Comparison of ENCODE assay signal across 8 cellular contexts in the genomic region with DNA sequence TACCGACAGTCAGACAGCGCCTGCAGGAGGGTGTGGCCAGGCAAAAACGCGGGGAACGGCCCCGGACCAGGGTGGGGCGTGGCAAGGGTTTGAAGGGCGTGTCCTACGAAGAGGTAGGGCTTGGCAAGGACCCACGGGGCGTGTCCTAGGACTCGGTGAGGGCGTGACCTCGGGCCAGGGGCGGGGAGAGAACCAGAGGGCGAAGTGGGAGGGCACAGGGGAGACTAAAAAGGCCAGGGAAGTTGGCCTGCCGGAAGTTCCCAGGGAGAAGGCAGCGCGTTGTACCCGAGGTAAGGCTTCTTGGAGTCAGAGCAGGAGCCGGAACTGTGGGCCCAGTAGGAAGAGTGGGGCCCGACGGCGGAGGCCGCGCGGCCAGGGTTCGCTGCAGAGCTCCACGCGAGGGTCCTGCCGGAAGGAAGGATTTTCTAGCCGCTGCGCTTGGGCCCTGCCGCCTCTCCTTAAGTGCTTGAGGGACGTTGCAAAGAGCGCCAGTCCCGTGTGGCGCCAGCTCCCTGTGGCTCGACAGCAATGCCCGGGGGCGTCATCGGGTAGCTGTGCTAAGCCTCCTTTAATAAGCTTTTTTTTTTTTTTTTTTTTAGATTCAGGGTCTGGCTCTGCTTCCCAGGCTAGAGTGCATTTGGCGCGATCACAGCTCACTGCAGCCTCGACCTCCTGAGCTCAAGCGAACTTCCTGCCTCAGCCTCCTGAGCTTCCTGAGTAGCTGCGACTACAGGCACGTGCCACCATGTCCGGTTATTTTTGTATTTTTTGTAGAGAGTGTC. TPM values are rescaled to one million over a fixed set of nuclear protein-coding genes. Genes with fewer than 3 reads are reported as not detected.
DNase-seq lines count a peak whose midpoint lies in the region; ATAC-seq and TF ChIP-seq lines count a peak whose summit lies in the region.

A gene with protein sequence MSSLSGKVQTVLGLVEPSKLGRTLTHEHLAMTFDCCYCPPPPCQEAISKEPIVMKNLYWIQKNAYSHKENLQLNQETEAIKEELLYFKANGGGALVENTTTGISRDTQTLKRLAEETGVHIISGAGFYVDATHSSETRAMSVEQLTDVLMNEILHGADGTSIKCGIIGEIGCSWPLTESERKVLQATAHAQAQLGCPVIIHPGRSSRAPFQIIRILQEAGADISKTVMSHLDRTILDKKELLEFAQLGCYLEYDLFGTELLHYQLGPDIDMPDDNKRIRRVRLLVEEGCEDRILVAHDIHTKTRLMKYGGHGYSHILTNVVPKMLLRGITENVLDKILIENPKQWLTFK (plus strand): TSS at position 253 of the 782 bp plus-strand sequence. CDS start 47,375 bp downstream, outside the sequence.

- no peak within 1 kb of the TSS for H3K4me3 ChIP-seq in BE2C (ENCODE audit: low read depth, low read length)
- H3K4me3 ChIP-seq in left lung: peak within 1 kb of the TSS; percentile 59 to 68

- peaks cover 37% of the 10 kb centered on the region for H3K4me1 Mint-ChIP-seq in dendritic cell treated with granulocyte-macrophage colony-stimulating factor and Interleukin-4, amounts not matched to agents 40 ng/mL and 50 ng/mL, for 4 days (ENCODE audit: low read depth)

- DNase-seq in BE2C (peak; percentile 64), GM19240 (ENCODE audit: insufficient read length, low spot score) (peak; percentile 73), NCI-H524 treated with DMSO at 0.1 percent for 48 hours (lab: John Stamatoyannopoulos, UW) (peak; percentile 39), left lung (peak; percentile 99)
- DNase-seq in activated CD4-positive, alpha-beta T cell treated with anti-CD3 and anti-CD28 coated beads, Interleukin-2, amount 50 U/mL, for 1 hour: peak; percentile 98
- peak; percentile 98 to 99 for DNase-seq in stimulated activated CD4-positive, alpha-beta T cell treated with anti-CD3 and anti-CD28 coated beads, Interleukin-2, amount 100 ng/mL, for 48 hours

- H3K27ac ChIP-seq in left lung: peak within 1 kb of the TSS; percentile 84 to 87

- intact Hi-C loops in dendritic cell treated with granulocyte-macrophage colony-stimulating factor and Interleukin-4, amounts not matched to agents 40 ng/mL and 50 ng/mL, for 4 days (cut with micrococcal nuclease): loop anchor here (1.0 to 5.0 kb wide), 2 partner anchors 380 to 580 kb away; a partner anchor contains a TSS
- intact Hi-C loops in left lung (cut with DNase I): no loop called here

- H3K36me3 ChIP-seq in BE2C: no peaks in the 10 kb centered on the region
- H3K36me3 ChIP-seq in left lung: no peaks in the 10 kb centered on the region

- peak; percentile 97 for ATAC-seq in HG03442 (IDR thresholded peaks at IDR 0.05; ENCODE audit: unreplicated experiment)
- peak; percentile 99 for ATAC-seq in left lung

- no peak for TF ChIP-seq CTCF in BE2C (IDR thresholded peaks at IDR 0.05; ENCODE audit: low read depth, low read length)
- no peak for TF ChIP-seq CTCF in left lung (IDR thresholded peaks at IDR 0.05)

- H3K27ac Mint-ChIP-seq in dendritic cell treated with granulocyte-macrophage colony-stimulating factor and Interleukin-4, amounts not matched to agents 40 ng/mL and 50 ng/mL, for 4 days: peak within 1 kb of the TSS; percentile 94

- no peaks in the 10 kb centered on the region for H3K9me3 Mint-ChIP-seq in dendritic cell treated with granulocyte-macrophage colony-stimulating factor and Interleukin-4, amounts not matched to agents 40 ng/mL and 50 ng/mL, for 4 days

- H3K4me3 Mint-ChIP-seq in dendritic cell treated with granulocyte-macrophage colony-stimulating factor and Interleukin-4, amounts not matched to agents 40 ng/mL and 50 ng/mL, for 4 days: peak within 1 kb of the TSS; percentile 85

- peaks cover 9% of the 10 kb centered on the region for H3K27me3 Mint-ChIP-seq in dendritic cell treated with granulocyte-macrophage colony-stimulating factor and Interleukin-4, amounts not matched to agents 40 ng/mL and 50 ng/mL, for 4 days

- H3K4me1 ChIP-seq in BE2C (no peaks in the 10 kb centered on the region), left lung (peaks cover 0 to 43% of the 10 kb centered on the region in 2 donors)

- H3K27me3 ChIP-seq in BE2C: peaks cover 2% of the 10 kb centered on the region; the same call in 1 of the 2 replicates
- H3K27me3 ChIP-seq in left lung: no peaks in the 10 kb centered on the region

- peaks cover 22% of the 10 kb centered on the region for H3K36me3 Mint-ChIP-seq in dendritic cell treated with granulocyte-macrophage colony-stimulating factor and Interleukin-4, amounts not matched to agents 40 ng/mL and 50 ng/mL, for 4 days (ENCODE audit: low read depth)

- H3K9me3 ChIP-seq in BE2C (no peaks in the 10 kb centered on the region), left lung (no peaks in the 10 kb centered on the region)

RNA-seq across cellular contexts. Expression of the gene that starts here (rescaled TPM):
- not detected for polyA plus RNA-seq in BE2C (2012; ENCODE audit: insufficient read depth, insufficient read length, low read depth)
- total RNA-seq in left lung: 10 to 100 TPM; 16.7 to 16.8 TPM

Comparison
In these comparisons a context has a peak if more than half of its experiments do, and no peak if none do; other contexts are left out.
1. DNase-seq: peak in every context shown above with its lines; median percentile 99 in left lung; 98 in stimulated activated CD4-positive, alpha-beta T cell treated with anti-CD3 and anti-CD28 coated beads, Interleukin-2, amount 100 ng/mL, for 48 hours; 98 in activated CD4-positive, alpha-beta T cell treated with anti-CD3 and anti-CD28 coated beads, Interleukin-2, amount 50 U/mL, for 1 hour; 73 in GM19240; 64 in BE2C; 39 in NCI-H524 treated with DMSO at 0.1 percent for 48 hours.